ENCODE assay signal across 2 cellular contexts in the genomic region with DNA sequence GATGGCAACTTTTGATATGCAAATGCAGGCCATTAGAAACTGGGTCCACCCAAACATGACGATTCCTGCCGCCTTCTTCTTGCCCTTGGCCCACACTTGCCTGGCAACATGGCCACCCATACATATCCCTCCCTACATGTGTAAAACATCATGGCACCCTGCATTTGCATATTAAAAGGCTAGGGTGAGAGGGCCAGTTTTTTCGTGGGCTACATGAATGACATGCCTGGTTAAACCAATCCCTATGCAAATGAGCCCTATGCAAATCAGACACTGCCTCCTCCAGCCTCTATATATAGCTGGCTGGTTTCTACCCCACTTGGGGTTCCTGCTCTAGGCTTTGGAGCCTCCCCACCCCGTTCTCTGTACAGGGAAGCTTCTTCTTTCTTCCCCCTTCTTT.
A peak's percentile ranks its signal among the peaks of the same experiment; 100 is the strongest.
TF ChIP-seq lines count a peak whose summit lies in the region.

No MANE protein-coding gene starts in this region.

TF ChIP-seq in H1, 55 proteins besides CTCF, POLR2A, EP300 and RAD21:
- TF ChIP-seq NANOG (IDR thresholded peaks at IDR 0.05; ENCODE audit: insufficient read depth, low read depth, low read length, poor library complexity, severe bottlenecking) (peak; percentile 2), GTF2F1 (IDR thresholded peaks at IDR 0.05; ENCODE audit: borderline replicate concordance, low read depth, low read length) (no peak)

TF ChIP-seq in SK-N-SH, 30 proteins besides CTCF, POLR2A, EP300 and RAD21:
- TF ChIP-seq GATA2 (CRISPR knock-in tag; IDR thresholded peaks at IDR 0.05), result no peak
- TF ChIP-seq SIN3A (IDR thresholded peaks at IDR 0.05; ENCODE audit: borderline replicate concordance, low read depth, low read length), result no peak
- no peak for TF ChIP-seq JUND (IDR thresholded peaks at IDR 0.05)
- TF ChIP-seq ELF1 (IDR thresholded peaks at IDR 0.05), result no peak
- TF ChIP-seq NFIC (IDR thresholded peaks at IDR 0.05; ENCODE audit: borderline replicate concordance), result no peak
- TF ChIP-seq, protein P1, sequence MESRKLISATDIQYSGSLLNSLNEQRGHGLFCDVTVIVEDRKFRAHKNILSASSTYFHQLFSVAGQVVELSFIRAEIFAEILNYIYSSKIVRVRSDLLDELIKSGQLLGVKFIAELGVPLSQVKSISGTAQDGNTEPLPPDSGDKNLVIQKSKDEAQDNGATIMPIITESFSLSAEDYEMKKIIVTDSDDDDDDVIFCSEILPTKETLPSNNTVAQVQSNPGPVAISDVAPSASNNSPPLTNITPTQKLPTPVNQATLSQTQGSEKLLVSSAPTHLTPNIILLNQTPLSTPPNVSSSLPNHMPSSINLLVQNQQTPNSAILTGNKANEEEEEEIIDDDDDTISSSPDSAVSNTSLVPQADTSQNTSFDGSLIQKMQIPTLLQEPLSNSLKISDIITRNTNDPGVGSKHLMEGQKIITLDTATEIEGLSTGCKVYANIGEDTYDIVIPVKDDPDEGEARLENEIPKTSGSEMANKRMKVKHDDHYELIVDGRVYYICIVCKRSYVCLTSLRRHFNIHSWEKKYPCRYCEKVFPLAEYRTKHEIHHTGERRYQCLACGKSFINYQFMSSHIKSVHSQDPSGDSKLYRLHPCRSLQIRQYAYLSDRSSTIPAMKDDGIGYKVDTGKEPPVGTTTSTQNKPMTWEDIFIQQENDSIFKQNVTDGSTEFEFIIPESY (IDR thresholded peaks at IDR 0.05; ENCODE audit: borderline replicate concordance, low read depth), result no peak
- TF ChIP-seq, protein P2, sequence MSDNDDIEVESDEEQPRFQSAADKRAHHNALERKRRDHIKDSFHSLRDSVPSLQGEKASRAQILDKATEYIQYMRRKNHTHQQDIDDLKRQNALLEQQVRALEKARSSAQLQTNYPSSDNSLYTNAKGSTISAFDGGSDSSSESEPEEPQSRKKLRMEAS (IDR thresholded peaks at IDR 0.05; ENCODE audit: low read depth), result no peak
- TF ChIP-seq EZH2phosphoT487 (IDR thresholded peaks at IDR 0.05; ENCODE audit: borderline replicate concordance, low read depth), result no peak
- TF ChIP-seq, protein P3, sequence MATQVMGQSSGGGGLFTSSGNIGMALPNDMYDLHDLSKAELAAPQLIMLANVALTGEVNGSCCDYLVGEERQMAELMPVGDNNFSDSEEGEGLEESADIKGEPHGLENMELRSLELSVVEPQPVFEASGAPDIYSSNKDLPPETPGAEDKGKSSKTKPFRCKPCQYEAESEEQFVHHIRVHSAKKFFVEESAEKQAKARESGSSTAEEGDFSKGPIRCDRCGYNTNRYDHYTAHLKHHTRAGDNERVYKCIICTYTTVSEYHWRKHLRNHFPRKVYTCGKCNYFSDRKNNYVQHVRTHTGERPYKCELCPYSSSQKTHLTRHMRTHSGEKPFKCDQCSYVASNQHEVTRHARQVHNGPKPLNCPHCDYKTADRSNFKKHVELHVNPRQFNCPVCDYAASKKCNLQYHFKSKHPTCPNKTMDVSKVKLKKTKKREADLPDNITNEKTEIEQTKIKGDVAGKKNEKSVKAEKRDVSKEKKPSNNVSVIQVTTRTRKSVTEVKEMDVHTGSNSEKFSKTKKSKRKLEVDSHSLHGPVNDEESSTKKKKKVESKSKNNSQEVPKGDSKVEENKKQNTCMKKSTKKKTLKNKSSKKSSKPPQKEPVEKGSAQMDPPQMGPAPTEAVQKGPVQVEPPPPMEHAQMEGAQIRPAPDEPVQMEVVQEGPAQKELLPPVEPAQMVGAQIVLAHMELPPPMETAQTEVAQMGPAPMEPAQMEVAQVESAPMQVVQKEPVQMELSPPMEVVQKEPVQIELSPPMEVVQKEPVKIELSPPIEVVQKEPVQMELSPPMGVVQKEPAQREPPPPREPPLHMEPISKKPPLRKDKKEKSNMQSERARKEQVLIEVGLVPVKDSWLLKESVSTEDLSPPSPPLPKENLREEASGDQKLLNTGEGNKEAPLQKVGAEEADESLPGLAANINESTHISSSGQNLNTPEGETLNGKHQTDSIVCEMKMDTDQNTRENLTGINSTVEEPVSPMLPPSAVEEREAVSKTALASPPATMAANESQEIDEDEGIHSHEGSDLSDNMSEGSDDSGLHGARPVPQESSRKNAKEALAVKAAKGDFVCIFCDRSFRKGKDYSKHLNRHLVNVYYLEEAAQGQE (IDR thresholded peaks at IDR 0.05; ENCODE audit: low read depth, low read length), result no peak
- TF ChIP-seq YY1 (IDR thresholded peaks at IDR 0.05; ENCODE audit: low read depth), result no peak
- no peak for TF ChIP-seq MEF2A (IDR thresholded peaks at IDR 0.05; ENCODE audit: borderline replicate concordance, low read depth)
- no peak for TF ChIP-seq RCOR1 (IDR thresholded peaks at IDR 0.05; ENCODE audit: low read length)
- no peak for TF ChIP-seq FOXJ3 (CRISPR knock-in tag; IDR thresholded peaks at IDR 0.05)
